8 cellular contexts compared by ENCODE assay signal in genomic region chr16:12089492-12090161, GRCh38.
DNase-seq lines count a peak whose midpoint lies in the region; ATAC-seq, FAIRE-seq and TF ChIP-seq lines count a peak whose summit lies in the region.

No MANE protein-coding gene starts in this region.

- peaks cover 5% of the 10 kb centered on the region for H3K9me1 ChIP-seq in keratinocyte (ENCODE audit: control insufficient read depth, extremely low read depth, insufficient read depth, low read length)

- H3K27ac ChIP-seq in breast epithelium, result peak overlapping the region in 1 of 2 donors; percentile 7
- peak overlapping the region; percentile 38 for H3K27ac ChIP-seq in keratinocyte (ENCODE audit: control insufficient read depth, insufficient read depth, low read length)

- H3K36me3 ChIP-seq in breast epithelium (no peaks in the 10 kb centered on the region), keratinocyte (ENCODE audit: control insufficient read depth in 2 of 2, extremely low read depth in 1 of 2, insufficient read depth in 2 of 2, low read length in 2 of 2) (peaks cover 7% of the 10 kb centered on the region in 2 experiments)

- dilution Hi-C loops in keratinocyte (cut with MboI; ENCODE audit: extremely low pct_ligation_motif_present, low sequenced_read_pairs), result no loop called here

- peak overlapping the region; percentile 32 for H3K4me3 ChIP-seq in AG04449 (ENCODE audit: low read depth, low read length)
- peak overlapping the region; percentile 8 to 55 (median 27) for H3K4me3 ChIP-seq in breast epithelium
- peak overlapping the region in 2 of 3 experiments; percentile 34 to 60 for H3K4me3 ChIP-seq in keratinocyte (ENCODE audit: control insufficient read depth in 2 of 3, extremely low read depth in 1 of 3, insufficient read depth in 2 of 3, low read depth in 1 of 3, low read length in 3 of 3)

- POLR2A ChIA-PET in AG04449 (lab: Yijun Ruan, JAX), result no interaction called here

- DNase-seq in AG04449 (ENCODE audit: low read depth, low spot score), result no peak
- DNase-seq in OCI-M1 (lab: John Stamatoyannopoulos, UW), result peak; percentile 70
- DNase-seq in breast epithelium (ENCODE audit: low spot score in 2 of 2), result peak in 1 of 2 donors; percentile 36
- DNase-seq in keratinocyte (ENCODE audit: low read depth, low spot score), result no peak
- DNase-seq in NCI-H345 (lab: John Stamatoyannopoulos, UW), result no peak
- no peak for DNase-seq in effector CD4-positive, alpha-beta T cell

- CTCF ChIA-PET in AG04449 (lab: Yijun Ruan, JAX), result interaction anchor here (1.2 to 6.8 kb wide), 3 partner anchors 6 to 21 kb away, joined by 3 to 40 read pairs (median 3); no protein-coding TSS in a partner anchor

- peak overlapping the region; percentile 43 for H3K9ac ChIP-seq in keratinocyte (ENCODE audit: control insufficient read depth, extremely low read depth, insufficient read depth, low read length)

- no peaks in the 10 kb centered on the region for H3K27me3 Mint-ChIP-seq in stimulated activated memory B cell treated with anti-CD40 and anti-IgM and Interleukin-4, amounts not matched to agents 10 μg/mL and 1 μg/mL and 100 μg/mL, for 72 hours

- peak overlapping the region; percentile 56 for H3K27ac Mint-ChIP-seq in stimulated activated memory B cell treated with anti-CD40 and anti-IgM and Interleukin-4, amounts not matched to agents 10 μg/mL and 1 μg/mL and 100 μg/mL, for 72 hours

- peaks cover 28% of the 10 kb centered on the region for H3K4me1 Mint-ChIP-seq in stimulated activated memory B cell treated with anti-CD40 and anti-IgM and Interleukin-4, amounts not matched to agents 10 μg/mL and 1 μg/mL and 100 μg/mL, for 72 hours

- H3K9me3 Mint-ChIP-seq in stimulated activated memory B cell treated with anti-CD40 and anti-IgM and Interleukin-4, amounts not matched to agents 10 μg/mL and 1 μg/mL and 100 μg/mL, for 72 hours, result no peaks in the 10 kb centered on the region

- peak; percentile 59 for ATAC-seq in GM21515 (IDR thresholded peaks at IDR 0.05; ENCODE audit: unreplicated experiment)
- peak; percentile 97 for ATAC-seq in stimulated activated memory B cell treated with anti-CD40 and anti-IgM and Interleukin-4, amounts not matched to agents 10 μg/mL and 1 μg/mL and 100 μg/mL, for 72 hours

- H3K9me3 ChIP-seq in breast epithelium (no peaks in the 10 kb centered on the region), keratinocyte (ENCODE audit: control insufficient read depth, low read depth, low read length) (no peaks in the 10 kb centered on the region)

- H3K4me3 Mint-ChIP-seq in stimulated activated memory B cell treated with anti-CD40 and anti-IgM and Interleukin-4, amounts not matched to agents 10 μg/mL and 1 μg/mL and 100 μg/mL, for 72 hours, result peak overlapping the region; percentile 50

- H3K27me3 ChIP-seq in breast epithelium (no peaks in the 10 kb centered on the region), keratinocyte (ENCODE audit: control insufficient read depth, extremely low read depth, insufficient read depth, low read length) (no peaks in the 10 kb centered on the region)

- H3K79me2 ChIP-seq in keratinocyte (ENCODE audit: control insufficient read depth, insufficient read depth, low read length), result no peaks in the 10 kb centered on the region

- FAIRE-seq in keratinocyte (lab: Jason Lieb, UNC), result no peak

- H3K4me1 ChIP-seq in breast epithelium, result no peaks in the 10 kb centered on the region
- H3K4me1 ChIP-seq in keratinocyte (ENCODE audit: control insufficient read depth, extremely low read depth, insufficient read depth, low read length), result peaks cover 14% of the 10 kb centered on the region

- H3K4me2 ChIP-seq in keratinocyte (ENCODE audit: control insufficient read depth, extremely low read depth, insufficient read depth, low read depth, low read length), result peak overlapping the region; percentile 81

- TF ChIP-seq CTCF in AG04449 (IDR thresholded peaks at IDR 0.05; ENCODE audit: insufficient read depth, low read length, missing control alignments) (no peak), breast epithelium (IDR thresholded peaks at IDR 0.05) (no peak), keratinocyte (optimal IDR thresholded peaks at IDR 0.05 in 1 of 3, IDR thresholded peaks at IDR 0.05 in 1 of 3, conservative IDR thresholded peaks at IDR 0.05 in 1 of 3; ENCODE audit: extremely low read depth in 1 of 3, insufficient read depth in 2 of 3, low read length in 3 of 3) (no peak)

- intact Hi-C loops in breast epithelium (cut with DNase I; ENCODE audit: low total_unique reads), result no loop called here

- no peak for TF ChIP-seq POLR2A in breast epithelium (IDR thresholded peaks at IDR 0.05)

- peak overlapping the region; percentile 75 for H2AFZ ChIP-seq in keratinocyte (ENCODE audit: control insufficient read depth, low read length)

- peaks cover 18% of the 10 kb centered on the region for H3K36me3 Mint-ChIP-seq in stimulated activated memory B cell treated with anti-CD40 and anti-IgM and Interleukin-4, amounts not matched to agents 10 μg/mL and 1 μg/mL and 100 μg/mL, for 72 hours

- no peaks in the 10 kb centered on the region for H4K20me1 ChIP-seq in keratinocyte (ENCODE audit: control insufficient read depth, extremely low read depth, insufficient read depth, low read length)
